In the genomic region with DNA sequence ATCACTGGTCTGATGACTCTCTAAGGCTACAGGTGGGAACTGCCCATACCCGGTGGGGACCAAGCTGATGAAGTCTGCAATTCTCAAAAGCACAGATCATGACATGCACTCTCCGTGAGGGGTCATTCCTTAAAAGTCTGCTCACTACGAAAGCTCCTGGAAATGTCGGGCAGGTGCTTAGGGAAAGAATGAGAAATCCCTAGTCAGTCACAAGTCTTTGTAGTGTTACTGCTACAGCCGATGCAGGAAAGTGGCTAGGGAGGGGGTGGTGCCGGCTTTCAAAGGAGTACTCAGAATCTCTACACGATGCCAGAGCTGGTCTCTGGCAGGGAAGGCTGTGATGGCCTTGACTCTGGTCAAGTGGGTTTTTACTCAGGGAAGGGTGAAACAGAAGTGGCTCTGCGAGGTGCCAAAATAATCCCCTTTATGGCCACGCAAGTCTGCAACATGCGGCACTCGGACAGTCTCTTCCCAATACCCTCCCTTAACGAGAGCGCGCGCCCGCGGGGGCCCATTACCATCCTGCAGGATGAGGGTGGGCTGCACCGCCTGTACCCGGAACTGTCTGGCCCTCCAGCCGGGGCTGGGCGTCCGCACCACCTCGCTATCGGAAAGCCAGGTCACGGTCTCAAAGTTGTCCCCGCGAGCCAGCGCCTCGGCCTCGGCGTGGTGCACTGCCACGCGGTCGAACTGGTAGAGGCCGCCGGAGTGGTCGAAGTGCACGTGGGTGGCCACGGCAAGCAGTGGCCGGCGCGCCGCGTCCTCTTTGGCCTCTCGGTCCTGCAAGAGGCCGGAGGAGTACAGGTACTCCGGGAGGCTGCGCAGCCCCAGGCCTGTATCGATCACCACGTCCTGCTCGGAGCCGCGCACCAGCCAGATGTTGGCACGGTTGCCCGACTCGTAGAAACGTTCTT, we compare ENCODE assay signal across 8 cellular contexts. TPM values are rescaled to one million over a fixed set of nuclear protein-coding genes. Genes with fewer than 3 reads are reported as not detected.
DNase-seq lines count a peak whose midpoint lies in the region; ATAC-seq and TF ChIP-seq lines count a peak whose summit lies in the region.

No MANE protein-coding gene starts in this region.

- in situ Hi-C loops in astrocyte of the cerebellum (cut with HindIII; ENCODE audit: low sequenced_read_pairs): no loop called here

- peak in 5 of 7 experiments; percentile 0 to 28 (median 17) for DNase-seq in CD8-positive, alpha-beta T cell
- DNase-seq in SJCRH30: peak; percentile 40 to 51
- no peak for DNase-seq in astrocyte of the cerebellum (ENCODE audit: low read depth)
- DNase-seq in iPS DF 6.9 (ENCODE audit: low read depth, low spot score): no peak
- DNase-seq in retinal pigment epithelial cell (ENCODE audit: low read depth): no peak
- DNase-seq in GDM1 (lab: John Stamatoyannopoulos, UW): no peak

- H3K36me3 ChIP-seq in CD8-positive, alpha-beta T cell (ENCODE audit: insufficient read depth, low read length): no peaks in the 10 kb centered on the region
- H3K36me3 ChIP-seq in SJCRH30 (no peaks in the 10 kb centered on the region), iPS DF 6.9 (ENCODE audit: control insufficient read depth, insufficient read depth, low read length) (no peaks in the 10 kb centered on the region)

- H3K9me3 Mint-ChIP-seq in CD8-positive, alpha-beta T cell: peaks cover 9% of the 10 kb centered on the region

- no peaks in the 10 kb centered on the region for H3K27me3 ChIP-seq in CD8-positive, alpha-beta T cell (ENCODE audit: insufficient read depth, low read length)
- H3K27me3 ChIP-seq in SJCRH30 (no peaks in the 10 kb centered on the region), iPS DF 6.9 (ENCODE audit: control insufficient read depth, insufficient read depth, low read length) (no peaks in the 10 kb centered on the region)

- peaks cover 35% of the 10 kb centered on the region for H3K36me3 Mint-ChIP-seq in CD8-positive, alpha-beta T cell

- ATAC-seq in CD8-positive, alpha-beta T cell: no peak
- ATAC-seq in GM19397 (IDR thresholded peaks at IDR 0.05; ENCODE audit: unreplicated experiment) (peak; percentile 17), HG03521 (IDR thresholded peaks at IDR 0.05; ENCODE audit: unreplicated experiment) (peak; percentile 7)

- POLR2A ChIA-PET in CD8-positive, alpha-beta T cell (lab: Charles Lee): interaction anchor here (0.8 to 3.7 kb wide), 6 partner anchors 42 to 909 kb away, joined by 3 to 35 read pairs (median 11); a partner anchor contains a TSS

- no peak for TF ChIP-seq CTCF in CD8-positive, alpha-beta T cell (IDR thresholded peaks at IDR 0.05)
- TF ChIP-seq CTCF in astrocyte of the cerebellum (IDR thresholded peaks at IDR 0.05; ENCODE audit: low read depth, low read length, missing control alignments) (no peak), retinal pigment epithelial cell (conservative IDR thresholded peaks at IDR 0.05; ENCODE audit: low read depth, low read length) (no peak)

- H3K27ac Mint-ChIP-seq in CD8-positive, alpha-beta T cell: peak overlapping the region; percentile 96

- no CpG with 5 or more reads among the region's 57 CpGs for WGBS in iPS DF 6.9 (ENCODE audit: insufficient coverage, insufficient read length)

- H3K4me3 ChIP-seq in CD8-positive, alpha-beta T cell (ENCODE audit: low read depth, low read length): peak overlapping the region; percentile 93
- peak overlapping the region; percentile 90 for H3K4me3 ChIP-seq in SJCRH30
- H3K4me3 ChIP-seq in astrocyte of the cerebellum (ENCODE audit: low read depth, low read length): peak overlapping the region; percentile 81
- peak overlapping the region; percentile 49 for H3K4me3 ChIP-seq in iPS DF 6.9 (ENCODE audit: low read length)
- peak overlapping the region; percentile 84 for H3K4me3 ChIP-seq in retinal pigment epithelial cell (ENCODE audit: low read length)

- peaks cover 42% of the 10 kb centered on the region for H3K4me1 Mint-ChIP-seq in CD8-positive, alpha-beta T cell (ENCODE audit: low read depth)

- intact Hi-C loops in CD8-positive, alpha-beta T cell (cut with DNase I, micrococcal nuclease): loop anchor here (1.0 to 10.0 kb wide), 6 partner anchors 33 to 907 kb away; a partner anchor contains a TSS

- H3K4me1 ChIP-seq in CD8-positive, alpha-beta T cell (ENCODE audit: insufficient read depth, low read length): peaks cover 16% of the 10 kb centered on the region
- H3K4me1 ChIP-seq in SJCRH30 (no peaks in the 10 kb centered on the region), iPS DF 6.9 (ENCODE audit: control insufficient read depth, insufficient read depth, low read length) (no peaks in the 10 kb centered on the region; the same call in 1 of the 2 replicates)

- CTCF ChIA-PET in CD8-positive, alpha-beta T cell (lab: Charles Lee): interaction anchor here (0.7 to 3.0 kb wide), 9 partner anchors 10 to 72 kb away, joined by 3 to 14 read pairs (median 5); a partner anchor contains a TSS

- H3K27me3 Mint-ChIP-seq in CD8-positive, alpha-beta T cell (ENCODE audit: low read depth): no peaks in the 10 kb centered on the region

- peak overlapping the region; percentile 99 for H3K4me3 Mint-ChIP-seq in CD8-positive, alpha-beta T cell

- H3K27ac ChIP-seq in CD8-positive, alpha-beta T cell (ENCODE audit: low read depth, low read length): peak overlapping the region; percentile 68
- H3K27ac ChIP-seq in SJCRH30: peak overlapping the region; percentile 59
- H3K27ac ChIP-seq in iPS DF 6.9 (ENCODE audit: low read length): no peak overlapping the region

- no peaks in the 10 kb centered on the region for H3K9me3 ChIP-seq in CD8-positive, alpha-beta T cell (ENCODE audit: low read length)
- no peaks in the 10 kb centered on the region for H3K9me3 ChIP-seq in SJCRH30 (replicated peaks)
- H3K9me3 ChIP-seq in iPS DF 6.9 (ENCODE audit: control insufficient read depth, insufficient read depth, low read length): no peaks in the 10 kb centered on the region

RNA-seq across cellular contexts. Expression of a gene that starts 1.0 kb away (rescaled TPM):
- total RNA-seq in CD8-positive, alpha-beta T cell: 1 to 10 TPM; 2.8 to 3.2 TPM
- 5.8 and 6.4 TPM in 2 replicates for total RNA-seq in SJCRH30 (2014; rRNA removed; shearing (Covaris generic))

RNA-seq across cellular contexts. Expression of a gene that starts 1.1 kb away (rescaled TPM):
- total RNA-seq in CD8-positive, alpha-beta T cell: 1 to 10 TPM in 1 of 2 experiments, under 1 TPM in 1; 0.69 to 1.0 TPM
- 12.8 and 14.1 TPM in 2 replicates for total RNA-seq in SJCRH30 (2014; rRNA removed; shearing (Covaris generic))

RNA-seq across cellular contexts. Expression of a gene that starts 55.8 kb away (rescaled TPM):
- 10 to 100 TPM; 25.8 to 30.9 TPM for total RNA-seq in CD8-positive, alpha-beta T cell
- total RNA-seq in SJCRH30 (2014; rRNA removed; shearing (Covaris generic)): 15.3 and 15.5 TPM in 2 replicates

Comparison
In these comparisons a context has a peak if more than half of its experiments do, and no peak if none do; other contexts are left out.
1. DNase-seq: peak in CD8-positive, alpha-beta T cell (5 of 7) and SJCRH30 (2 of 2); none in astrocyte of the cerebellum (single experiment), iPS DF 6.9 (single experiment), retinal pigment epithelial cell (single experiment) and GDM1 (single experiment).
2. Peak in every context shown above with its lines, with median percentiles within 50 percentile points of each other: H3K4me3 ChIP-seq.